ENCODE assay signal across 8 cellular contexts in genomic region chr15:65832549-65833364, GRCh38. TPM values are rescaled to one million over a fixed set of nuclear protein-coding genes. Genes with fewer than 3 reads are reported as not detected.
A peak's percentile ranks its signal among the peaks of the same experiment; 100 is the strongest.
DNase-seq lines count a peak whose midpoint lies in the region; ATAC-seq and TF ChIP-seq lines count a peak whose summit lies in the region.

No MANE protein-coding gene starts in this region.

- peak; percentile 94 for ATAC-seq in Right ventricle myocardium superior (ENCODE audit: poor library complexity)
- no peak for ATAC-seq in HG02763 (IDR thresholded peaks at IDR 0.05; ENCODE audit: unreplicated experiment)

- H3K9me3 ChIP-seq in osteoblast (ENCODE audit: low read depth, low read length), result no peaks in the 10 kb centered on the region
- no peaks in the 10 kb centered on the region for H3K9me3 ChIP-seq in tibial nerve

- peak; percentile 50 to 81 for TF ChIP-seq EP300 in tibial nerve (IDR thresholded peaks at IDR 0.05)

- peak overlapping the region; percentile 79 for H3K4me2 ChIP-seq in osteoblast (ENCODE audit: insufficient read depth, low read length)

- H3K27ac ChIP-seq in osteoblast (ENCODE audit: low read depth, low read length) (peak overlapping the region; percentile 66), tibial nerve (peak overlapping the region; percentile 48 to 87 (median 75))

- intact Hi-C loops in Right ventricle myocardium superior (cut with DNase I), result no loop called here

- H3K36me3 ChIP-seq in osteoblast (ENCODE audit: insufficient read depth, low read length) (no peaks in the 10 kb centered on the region), tibial nerve (no peaks in the 10 kb centered on the region)

- peak overlapping the region; percentile 12; the same call in 1 of the 2 replicates for H3K4me3 ChIP-seq in GM12865 (ENCODE audit: low read depth, low read length)
- H3K4me3 ChIP-seq in osteoblast (ENCODE audit: insufficient read depth, low read length), result peak overlapping the region; percentile 61
- peak overlapping the region in 2 of 4 donors; percentile 13 to 38 for H3K4me3 ChIP-seq in tibial nerve

- no peak for TF ChIP-seq CTCF in GM12865 (IDR thresholded peaks at IDR 0.05; ENCODE audit: insufficient read depth, low read depth, low read length, missing control alignments)
- TF ChIP-seq CTCF in osteoblast (IDR thresholded peaks at IDR 0.05; ENCODE audit: extremely low read depth, low read depth, low read length), result no peak
- no peak for TF ChIP-seq CTCF in tibial nerve (IDR thresholded peaks at IDR 0.05)

- H3K4me1 ChIP-seq in osteoblast (ENCODE audit: insufficient read depth, low read length) (peaks cover 21% of the 10 kb centered on the region), tibial nerve (peaks cover 0 to 45% (median 21%) of the 10 kb centered on the region in 4 donors)

- H3K79me2 ChIP-seq in osteoblast (ENCODE audit: insufficient read depth, low read length), result no peaks in the 10 kb centered on the region

- H4K20me1 ChIP-seq in osteoblast (ENCODE audit: insufficient read depth, low read length), result no peaks in the 10 kb centered on the region

- H3K27me3 ChIP-seq in osteoblast (ENCODE audit: insufficient read depth, low read length) (no peaks in the 10 kb centered on the region), tibial nerve (no peaks in the 10 kb centered on the region)

- peak overlapping the region; percentile 65 for H2AFZ ChIP-seq in osteoblast (ENCODE audit: low read length)

- 17 to 34% methylated on average over 8 of the region's 8 CpGs for WGBS in tibial nerve, 2 donors

- DNase-seq in GM12865 (ENCODE audit: low read depth) (peak; percentile 71), NCI-H1105 (lab: John Stamatoyannopoulos, UW) (peak; percentile 100), SKM-1 treated with dmso at 0.1 percent for 144 hours (lab: John Stamatoyannopoulos, UW; ENCODE audit: unreplicated experiment) (peak; percentile 60), amniotic stem cell (lab: John Stamatoyannopoulos, UW) (peak; percentile 84), Right ventricle myocardium superior (peak; percentile 84), osteoblast (ENCODE audit: insufficient read length, low spot score, missing footprints) (peak; percentile 93), tibial nerve (ENCODE audit: low spot score in 2 of 2) (peak; percentile 85 to 95)

- TF ChIP-seq POLR2A in tibial nerve (IDR thresholded peaks at IDR 0.05), result no peak

RNA-seq across cellular contexts. Expression of gene RAB11A, which starts 36.5 kb away (rescaled TPM):
- total RNA-seq in Right ventricle myocardium superior (142 TPM), osteoblast (55.7 and 68.0 TPM in 2 replicates), tibial nerve (100 to 1,000 TPM in 1 of 4 donors, 10 to 100 TPM in 3; 69.9 to 140 (median 84.3) TPM)

RNA-seq across cellular contexts. Expression of gene DENND4A, which starts 40.7 kb away (rescaled TPM):
- total RNA-seq in Right ventricle myocardium superior (11.8 TPM), osteoblast (30.4 and 32.7 TPM in 2 replicates), tibial nerve (10 to 100 TPM; 21.6 to 54.0 (median 35.9) TPM)
